In genomic region chr7:1085910-1086421, GRCh38 we compare ENCODE assay signal across 13 cellular contexts. TPM values are rescaled to one million over a fixed set of nuclear protein-coding genes. Genes with fewer than 3 reads are reported as not detected.
DNase-seq lines count a peak whose midpoint lies in the region; ATAC-seq, FAIRE-seq and TF ChIP-seq lines count a peak whose summit lies in the region.
"Had no signal": no experiment of that assay in that cellular context is flagged by ENCODE, and none has a peak within 500 bp of the region (broad histone marks: within the 10 kb centered on the region; RNA-seq: fewer than 3 reads in every experiment).

No MANE protein-coding gene starts in this region.

- POLR2A ChIA-PET in activated B cell treated with CpG ODN at 0.5 μM for 24 hours (lab: Charles Lee): interaction anchor here (0.5 to 2.0 kb wide), 12 partner anchors 17 to 213 kb away, joined by 3 to 18 read pairs (median 4); partner anchors contain the start of genes COX19, GPR146 and ZFAND2A

- H3K4me1 Mint-ChIP-seq in activated B cell treated with CpG ODN at 0.5 μM for 24 hours: peaks cover 33% of the 10 kb centered on the region

- no peaks in the 10 kb centered on the region for H3K36me3 Mint-ChIP-seq in activated B cell treated with CpG ODN at 0.5 μM for 24 hours (ENCODE audit: low read depth)
- H3K36me3 Mint-ChIP-seq: activated naive CD4-positive, alpha-beta T cell treated with anti-CD3 and anti-CD28 coated beads, Interleukin-2, amount 50 U/mL, for 72 hours; natural killer cell treated with Interleukin-12 subunit alpha and Interleukin-12 subunit beta and Interleukin-15 and Interleukin-18, amount 100 ng/mL, for 72 hours had no signal

- H3K4me1 ChIP-seq in vagina: peaks cover 41% of the 10 kb centered on the region
- peaks cover 9% of the 10 kb centered on the region for H3K4me1 ChIP-seq in effector memory CD4-positive, alpha-beta T cell (ENCODE audit: control insufficient read depth, insufficient read depth, low read length, poor library complexity, severe bottlenecking)

- H3K4me3 ChIP-seq in vagina: no peak overlapping the region
- no peak overlapping the region for H3K4me3 ChIP-seq in effector memory CD4-positive, alpha-beta T cell (ENCODE audit: insufficient read depth, low read depth, low read length, poor library complexity, severe bottlenecking)

- H3K27me3 Mint-ChIP-seq in activated B cell treated with CpG ODN at 0.5 μM for 24 hours: no peaks in the 10 kb centered on the region
- H3K27me3 Mint-ChIP-seq: natural killer cell treated with Interleukin-12 subunit alpha and Interleukin-12 subunit beta and Interleukin-15 and Interleukin-18, amount 100 ng/mL, for 72 hours had no signal

- no peaks in the 10 kb centered on the region for H3K36me3 ChIP-seq in vagina
- no peaks in the 10 kb centered on the region for H3K36me3 ChIP-seq in effector memory CD4-positive, alpha-beta T cell (ENCODE audit: control insufficient read depth, insufficient read depth, low read length)
- H3K36me3 ChIP-seq: lower lobe of right lung had no signal

- no peak for TF ChIP-seq POLR2A in vagina (IDR thresholded peaks at IDR 0.05)

- peak; percentile 3 for ATAC-seq in activated B cell treated with CpG ODN at 0.5 μM for 24 hours (ENCODE audit: low read depth)

- no peaks in the 10 kb centered on the region for H3K9me3 ChIP-seq in vagina
- H3K9me3 ChIP-seq in effector memory CD4-positive, alpha-beta T cell (ENCODE audit: control insufficient read depth, low read length): no peaks in the 10 kb centered on the region
- H3K9me3 ChIP-seq: lower lobe of right lung had no signal

- no peak for TF ChIP-seq CTCF in activated B cell treated with CpG ODN at 0.5 μM for 24 hours (IDR thresholded peaks at IDR 0.05)
- no peak for TF ChIP-seq CTCF in vagina (IDR thresholded peaks at IDR 0.05)
- TF ChIP-seq CTCF in D721Med (IDR thresholded peaks at IDR 0.05; ENCODE audit: insufficient read depth, missing control alignments): no peak

- intact Hi-C loops in activated B cell treated with CpG ODN at 0.5 μM for 24 hours (cut with micrococcal nuclease) (loop anchor here (1.0 to 5.0 kb wide), 5 partner anchors 17 to 94 kb away; a partner anchor contains a TSS), vagina (cut with DNase I) (loop anchor here (5.0 to 10.0 kb wide), 2 partner anchors 36 to 89 kb away; no protein-coding TSS in a partner anchor)

- H3K27ac Mint-ChIP-seq in activated B cell treated with CpG ODN at 0.5 μM for 24 hours: peak overlapping the region; percentile 65
- H3K27ac Mint-ChIP-seq: activated naive CD4-positive, alpha-beta T cell treated with anti-CD3 and anti-CD28 coated beads, Interleukin-2, amount 50 U/mL, for 72 hours; natural killer cell treated with Interleukin-12 subunit alpha and Interleukin-12 subunit beta and Interleukin-15 and Interleukin-18, amount 100 ng/mL, for 72 hours had no signal

- no peak for FAIRE-seq in D721Med (lab: Jason Lieb, UNC)

- H3K27me3 ChIP-seq in vagina: no peaks in the 10 kb centered on the region
- no peaks in the 10 kb centered on the region for H3K27me3 ChIP-seq in effector memory CD4-positive, alpha-beta T cell (replicated peaks; ENCODE audit: control insufficient read depth, insufficient read depth, low read length, poor library complexity, severe bottlenecking)

- no peaks in the 10 kb centered on the region for H3K9me3 Mint-ChIP-seq in activated B cell treated with CpG ODN at 0.5 μM for 24 hours
- H3K9me3 Mint-ChIP-seq: activated naive CD4-positive, alpha-beta T cell treated with anti-CD3 and anti-CD28 coated beads, Interleukin-2, amount 50 U/mL, for 72 hours; natural killer cell treated with Interleukin-12 subunit alpha and Interleukin-12 subunit beta and Interleukin-15 and Interleukin-18, amount 100 ng/mL, for 72 hours had no signal

- CTCF ChIA-PET in activated B cell treated with CpG ODN at 0.5 μM for 24 hours (lab: Charles Lee): interaction anchor here (0.7 to 3.2 kb wide), 15 partner anchors 10 to 109 kb away, joined by 3 to 20 read pairs (median 5); partner anchors contain the start of gene GPR146

- H3K4me3 Mint-ChIP-seq in activated B cell treated with CpG ODN at 0.5 μM for 24 hours: peak overlapping the region; percentile 24

- peak overlapping the region; percentile 68 for H3K27ac ChIP-seq in vagina
- H3K27ac ChIP-seq in effector memory CD4-positive, alpha-beta T cell (ENCODE audit: insufficient read depth, low read length, poor library complexity, severe bottlenecking): no peak overlapping the region
- H3K27ac ChIP-seq: 22Rv1 had no signal

- peak; percentile 50 for DNase-seq in NCI-H2107 treated with DMSO at 0.1 percent for 48 hours (lab: John Stamatoyannopoulos, UW; ENCODE audit: unreplicated experiment)
- no peak for DNase-seq in NCI-H2107 (lab: John Stamatoyannopoulos, UW)
- DNase-seq in activated B cell treated with CpG ODN at 0.5 μM for 24 hours: no peak
- peak; percentile 83 for DNase-seq in hepatic stellate cell (ENCODE audit: low spot score)
- no peak for DNase-seq in vagina (ENCODE audit: extremely low spot score in 2 of 2)
- DNase-seq in DMS153 (lab: John Stamatoyannopoulos, UW): no peak
- DNase-seq in D721Med (ENCODE audit: insufficient read length, low spot score): no peak
- DNase-seq in effector memory CD4-positive, alpha-beta T cell: no peak
- DNase-seq: lower lobe of right lung, SIG-M5 had no signal

RNA-seq across cellular contexts. Expression of gene GPER1, which starts 1.9 kb away (rescaled TPM):
- total RNA-seq in activated B cell treated with CpG ODN at 0.5 μM for 24 hours: 2.7 and 3.0 TPM in 2 replicates
- total RNA-seq in vagina: 8.3 TPM
- total RNA-seq: activated naive CD4-positive, alpha-beta T cell treated with anti-CD3 and anti-CD28 coated beads, Interleukin-2, amount 50 U/mL, for 72 hours; natural killer cell treated with Interleukin-12 subunit alpha and Interleukin-12 subunit beta and Interleukin-15 and Interleukin-18, amount 100 ng/mL, for 72 hours had no signal

RNA-seq across cellular contexts. Expression of gene GPR146, which starts 41.6 kb away (rescaled TPM):
- total RNA-seq in activated B cell treated with CpG ODN at 0.5 μM for 24 hours (6.2 and 6.9 TPM in 2 replicates), vagina (36.1 TPM)

Comparison
In these comparisons a context has a peak if more than half of its experiments do, and no peak if none do; other contexts are left out.
1. DNase-seq: peak in NCI-H2107 treated with DMSO at 0.1 percent for 48 hours (single experiment) and hepatic stellate cell (single experiment); none in NCI-H2107 (single experiment), activated B cell treated with CpG ODN at 0.5 μM for 24 hours (single experiment), vagina (0 of 2), DMS153 (single experiment), D721Med (single experiment) and effector memory CD4-positive, alpha-beta T cell (0 of 3).